In genomic region chr12:109998904-109999648, GRCh38 we compare ENCODE assay signal across 1 cellular context.
TF ChIP-seq lines count a peak whose summit lies in the region.

Gene ANKRD13A (plus strand): TSS chr12:109999430. CDS start chr12:109999689, 259 bp downstream.

TF ChIP-seq in WTC11, 78 proteins besides CTCF, POLR2A, EP300 and RAD21 (continued from another document):
- TF ChIP-seq AR (CRISPR knock-in tag; IDR thresholded peaks at IDR 0.05) (no peak), ELF4 (CRISPR knock-in tag; IDR thresholded peaks at IDR 0.05; ENCODE audit: low read depth) (no peak), ZNF317 (CRISPR knock-in tag; IDR thresholded peaks at IDR 0.05; ENCODE audit: borderline replicate concordance, low read depth) (no peak), FOXP1 (CRISPR knock-in tag; IDR thresholded peaks at IDR 0.05; ENCODE audit: borderline replicate concordance) (no peak)
